In genomic region chr3:58528629-58529028, GRCh38 we compare ENCODE assay signal across 10 cellular contexts. TPM values are rescaled to one million over a fixed set of nuclear protein-coding genes. Genes with fewer than 3 reads are reported as not detected.
DNase-seq lines count a peak whose midpoint lies in the region; ATAC-seq and TF ChIP-seq lines count a peak whose summit lies in the region.
"Had no signal": no experiment of that assay in that cellular context is flagged by ENCODE, and none has a peak within 500 bp of the region (broad histone marks: within the 10 kb centered on the region; RNA-seq: fewer than 3 reads in every experiment).

No MANE protein-coding gene starts in this region.

- TF ChIP-seq CTCF in PC-3 (conservative IDR thresholded peaks at IDR 0.05; ENCODE audit: low read depth, low read length), result no peak
- no peak for TF ChIP-seq CTCF in esophagus muscularis mucosa (IDR thresholded peaks at IDR 0.05)

- peak overlapping the region; percentile 32; the same call in 1 of the 2 replicates for H2AFZ ChIP-seq in PC-3 (ENCODE audit: low read length)

- no peaks in the 10 kb centered on the region for H3F3A ChIP-seq in PC-3 (ENCODE audit: low read length, unreplicated experiment)

- TF ChIP-seq POLR2A in esophagus muscularis mucosa (IDR thresholded peaks at IDR 0.05; ENCODE audit: low read depth), result no peak

- H3K9me3 ChIP-seq in PC-3 (ENCODE audit: low read length), result no peaks in the 10 kb centered on the region
- H3K9me3 ChIP-seq in esophagus muscularis mucosa, result no peaks in the 10 kb centered on the region

- 22% methylated on average over 4 of the region's 6 CpGs for WGBS in esophagus muscularis mucosa

- H3K4me1 ChIP-seq in PC-3 (ENCODE audit: insufficient read depth, low read length) (peaks cover 22% of the 10 kb centered on the region), esophagus muscularis mucosa (peaks cover 4 to 27% (median 16%) of the 10 kb centered on the region in 4 donors)

- peak; percentile 65 for DNase-seq in G401 (ENCODE audit: low spot score)
- peak; percentile 77 for DNase-seq in PC-3
- DNase-seq in esophagus muscularis mucosa (ENCODE audit: extremely low spot score), result peak; percentile 91
- DNase-seq in myocyte (ENCODE audit: low read depth), result peak; percentile 54
- DNase-seq in activated effector memory CD4-positive, alpha-beta T cell treated with anti-CD3 and anti-CD28 coated beads, Interleukin-2, amount 50 U/mL, for 16 hours, result no peak
- DNase-seq in NCI-H526 (lab: John Stamatoyannopoulos, UW), result no peak
- DNase-seq in AG20443 (ENCODE audit: low spot score), result no peak
- DNase-seq: activated T-cell treated with anti-CD3 and anti-CD28 coated beads, Interleukin-2, amount 50 U/mL, for 4 hours; naive B cell had no signal

- H3K27ac ChIP-seq in PC-3 (ENCODE audit: low read length) (no peak overlapping the region), esophagus muscularis mucosa (replicated peaks in 1 of 4) (no peak overlapping the region)

- H3K4me3 ChIP-seq in PC-3 (ENCODE audit: low read length), result no peak overlapping the region
- no peak overlapping the region for H3K4me3 ChIP-seq in esophagus muscularis mucosa

- TF ChIP-seq EP300 in esophagus muscularis mucosa (IDR thresholded peaks at IDR 0.05), result no peak

- in situ Hi-C loops in G401 (cut with HindIII; ENCODE audit: low sequenced_read_pairs), result loop anchor here (10.0 kb wide), 1 partner anchor 334 kb away; no protein-coding TSS in a partner anchor

- POLR2A ChIA-PET in PC-3 (lab: Charles Lee; ENCODE audit: unreplicated experiment), result no interaction called here

- H4K20me1 ChIP-seq in PC-3 (ENCODE audit: low read length), result no peaks in the 10 kb centered on the region

- H3K4me2 ChIP-seq in PC-3 (ENCODE audit: low read length), result no peak overlapping the region

- CTCF ChIA-PET in PC-3 (lab: Charles Lee), result no interaction called here

- no peak overlapping the region for H3K9ac ChIP-seq in PC-3 (ENCODE audit: low read length)

- no peaks in the 10 kb centered on the region for H3K9me2 ChIP-seq in PC-3 (replicated peaks; ENCODE audit: low read length)

- H3K36me3 ChIP-seq in PC-3 (ENCODE audit: low read depth, low read length), result no peaks in the 10 kb centered on the region
- peaks cover 8 to 99% (median 79%) of the 10 kb centered on the region in 4 donors for H3K36me3 ChIP-seq in esophagus muscularis mucosa

- intact Hi-C loops in PC-3 (cut with micrococcal nuclease), result no loop called here
- intact Hi-C loops in esophagus muscularis mucosa (cut with DNase I), result no loop called here

- no TSS peak for BruUV-seq in PC-3 (replicated peaks; lab: Mats Ljungman, UMichigan)

- ATAC-seq in PC-3, result peak; percentile 6; the same call in 1 of the 2 replicates
- ATAC-seq in GM21423 (IDR thresholded peaks at IDR 0.05; ENCODE audit: unreplicated experiment), result no peak
- ATAC-seq: activated T-cell treated with anti-CD3 and anti-CD28 coated beads, Interleukin-2, amount 50 U/mL, for 4 hours had no signal

- no peaks in the 10 kb centered on the region for H3K27me3 ChIP-seq in PC-3 (ENCODE audit: low read length)
- H3K27me3 ChIP-seq in esophagus muscularis mucosa, result no peaks in the 10 kb centered on the region

- H3K79me2 ChIP-seq in PC-3 (ENCODE audit: low read length), result no peaks in the 10 kb centered on the region

RNA-seq across cellular contexts. Expression of gene ACOX2, which starts 8.4 kb away (rescaled TPM):
- 16.1 and 25.4 TPM in 2 replicates for total RNA-seq in G401 (2014; rRNA removed; shearing (Covaris generic))
- total RNA-seq in PC-3 (2014; rRNA removed) (9.8 and 10.8 TPM in 2 replicates), esophagus muscularis mucosa (10 to 100 TPM; 18.3 to 28.9 (median 20.2) TPM), myocyte (0.16 and 0.91 TPM in 2 replicates)
- 1.3 TPM for polyA plus RNA-seq in myocyte (2012)
- total RNA-seq: activated T-cell treated with anti-CD3 and anti-CD28 coated beads, Interleukin-2, amount 50 U/mL, for 4 hours had no signal

RNA-seq across cellular contexts. Expression of gene KCTD6, which starts 36.7 kb away (rescaled TPM):
- total RNA-seq in G401 (2014; rRNA removed; shearing (Covaris generic)), result 15.1 and 17.5 TPM in 2 replicates
- total RNA-seq in PC-3 (2014; rRNA removed) (13.1 and 13.6 TPM in 2 replicates), esophagus muscularis mucosa (10 to 100 TPM; 13.6 to 16.8 (median 15.1) TPM), myocyte (11.7 and 14.0 TPM in 2 replicates)
- 5.2 TPM for polyA plus RNA-seq in myocyte (2012)

RNA-seq across cellular contexts. Expression of gene FAM107A, which starts 48.6 kb away (rescaled TPM):
- not detected in 2 replicates for total RNA-seq in G401 (2014; rRNA removed; shearing (Covaris generic))
- total RNA-seq in PC-3 (2014; rRNA removed) (0.07 and 0.29 TPM in 2 replicates), esophagus muscularis mucosa (100 to 1,000 TPM in 2 of 4 donors, 10 to 100 TPM in 2; 35.7 to 107 (median 92.7) TPM), myocyte (not detected in 2 replicates)
- not detected for polyA plus RNA-seq in myocyte (2012)
- total RNA-seq: activated T-cell treated with anti-CD3 and anti-CD28 coated beads, Interleukin-2, amount 50 U/mL, for 4 hours had no signal

Comparison
In these comparisons a context has a peak if more than half of its experiments do, and no peak if none do; other contexts are left out.
1. DNase-seq: peak in G401 (single experiment), PC-3 (single experiment), esophagus muscularis mucosa (single experiment) and myocyte (single experiment); none in activated effector memory CD4-positive, alpha-beta T cell treated with anti-CD3 and anti-CD28 coated beads, Interleukin-2, amount 50 U/mL, for 16 hours (single experiment), NCI-H526 (0 of 2) and AG20443 (single experiment).
2. RNA of gene FAM107A, which starts 48.6 kb away (total RNA-seq): 35.7 to 107 TPM in esophagus muscularis mucosa; 0.07 to 0.29 TPM in PC-3, not detected in G401 and not detected in myocyte; every median in the first group is over 10 times any median in the second.